8 cellular contexts compared by ENCODE assay signal in the genomic region with DNA sequence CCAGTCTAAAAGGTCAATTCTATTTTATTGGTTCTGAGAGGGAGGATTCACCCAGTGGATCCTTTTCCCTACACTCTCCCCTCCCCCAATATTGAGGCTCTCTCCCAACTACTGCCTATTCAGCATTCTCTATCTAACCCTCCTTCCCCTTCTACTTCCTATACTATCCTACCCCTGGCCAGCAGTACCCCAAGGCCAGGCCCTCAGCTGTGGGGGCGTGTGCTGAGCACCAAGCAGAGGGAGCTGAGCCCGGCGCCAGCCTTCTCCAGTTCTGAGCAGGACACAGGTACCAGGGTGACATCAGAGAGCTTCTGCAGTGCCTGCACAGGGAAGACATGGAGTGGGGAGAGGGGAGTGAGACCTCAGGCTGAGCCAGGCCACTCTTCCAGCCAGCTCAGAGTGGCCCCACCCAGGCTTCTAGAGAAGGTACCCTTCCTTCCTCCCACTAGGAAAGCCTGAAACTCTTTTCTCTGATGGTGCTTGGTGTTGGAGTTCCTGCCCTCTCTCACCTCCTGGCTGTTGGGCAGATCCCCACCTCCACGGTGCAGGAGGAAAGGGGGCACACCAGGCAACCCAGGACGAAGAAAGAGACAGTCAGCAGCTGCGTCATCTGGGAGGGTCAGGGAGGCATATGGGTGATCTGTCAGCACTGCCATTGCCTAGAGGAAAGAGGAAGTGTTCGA. TPM values are rescaled to one million over a fixed set of nuclear protein-coding genes. Genes with fewer than 3 reads are reported as not detected.
DNase-seq lines count a peak whose midpoint lies in the region; ATAC-seq and TF ChIP-seq lines count a peak whose summit lies in the region.
"Had no signal": no experiment of that assay in that cellular context is flagged by ENCODE, and none has a peak within 500 bp of the region (broad histone marks: within the 10 kb centered on the region; RNA-seq: fewer than 3 reads in every experiment).

No MANE protein-coding gene starts in this region.

- no peak overlapping the region for H3K27ac Mint-ChIP-seq in chondrocyte (ENCODE audit: unreplicated experiment)

- peaks cover 28% of the 10 kb centered on the region for H3K36me3 Mint-ChIP-seq in chondrocyte (ENCODE audit: low read depth)

- WGBS in SK-N-SH (ENCODE audit: low lambda C conversion rate): 94% methylated on average over 6 of the region's 7 CpGs

- TF ChIP-seq RAD21 in SK-N-SH (IDR thresholded peaks at IDR 0.05; ENCODE audit: low read length): no peak

- peak overlapping the region in 19 of 21 experiments; percentile 43 to 93 (median 85) for H3K27ac ChIP-seq in skin epidermis
- no peak overlapping the region for H3K27ac ChIP-seq in SK-N-SH (ENCODE audit: low read depth in 2 of 2, low read length in 1 of 2)

- H3K4me3 ChIP-seq in skin epidermis (no peak overlapping the region), SK-N-SH (ENCODE audit: low read depth in 2 of 2, low read length in 1 of 2) (no peak overlapping the region)

- DNase-seq in chondrocyte (ENCODE audit: low spot score) (no peak), inferior parietal cortex (ENCODE audit: extremely low spot score) (no peak), SK-N-SH (no peak), NCI-H748 (lab: John Stamatoyannopoulos, UW; ENCODE audit: unreplicated experiment) (no peak)
- DNase-seq: dorsolateral prefrontal cortex had no signal

- peaks cover 37 to 39% of the 10 kb centered on the region in 2 experiments for H3K36me3 ChIP-seq in SK-N-SH (replicated peaks in 1 of 2; ENCODE audit: control insufficient read depth in 1 of 2, insufficient read depth in 2 of 2, low read length in 1 of 2)

- CTCF ChIA-PET in SK-N-SH (lab: Yijun Ruan, JAX): interaction anchor here (1.5 to 7.3 kb wide), 4 partner anchors 13 to 103 kb away, joined by 6 to 45 read pairs (median 24); partner anchors contain the start of gene MSH5

- H3K4me1 ChIP-seq in SK-N-SH (ENCODE audit: control insufficient read depth in 1 of 2, insufficient read depth in 2 of 2, low read depth in 1 of 2, low read length in 1 of 2): peaks cover 13 to 14% of the 10 kb centered on the region in 2 experiments; a peak in 1 of 4 replicates

- H3K9me3 Mint-ChIP-seq in chondrocyte (ENCODE audit: low read depth): no peaks in the 10 kb centered on the region

- H2AFZ ChIP-seq in SK-N-SH (ENCODE audit: low read depth): no peak overlapping the region

- ATAC-seq in HG03354 (IDR thresholded peaks at IDR 0.05; ENCODE audit: poor library complexity, severe bottlenecking, unreplicated experiment): peak; percentile 67

- H3F3A ChIP-seq in SK-N-SH (replicated peaks; ENCODE audit: insufficient read depth): peaks cover 27% of the 10 kb centered on the region

- H3K9me2 ChIP-seq in SK-N-SH: no peaks in the 10 kb centered on the region

- H3K27me3 Mint-ChIP-seq in chondrocyte (ENCODE audit: low read depth): no peaks in the 10 kb centered on the region

- no peaks in the 10 kb centered on the region for H3K27me3 ChIP-seq in SK-N-SH (ENCODE audit: insufficient read depth)
- H3K27me3 ChIP-seq: dorsolateral prefrontal cortex had no signal

- POLR2A ChIA-PET in SK-N-SH (lab: Yijun Ruan, JAX): no interaction called here

- H3K4me3 Mint-ChIP-seq in chondrocyte (ENCODE audit: unreplicated experiment): peak overlapping the region; percentile 46

- no peaks in the 10 kb centered on the region for H3K9me3 ChIP-seq in SK-N-SH

- H3K4me1 Mint-ChIP-seq in chondrocyte (ENCODE audit: low read depth): peaks cover 26% of the 10 kb centered on the region

- peaks cover 22% of the 10 kb centered on the region; the same call in 1 of the 2 replicates for H3K79me2 ChIP-seq in SK-N-SH (ENCODE audit: insufficient read depth)

- no peak for TF ChIP-seq CTCF in chondrocyte (IDR thresholded peaks at IDR 0.05)
- TF ChIP-seq CTCF in SK-N-SH (IDR thresholded peaks at IDR 0.05): no peak

- no peak overlapping the region for H3K9ac ChIP-seq in SK-N-SH

- TF ChIP-seq POLR2A in GM19099 (IDR thresholded peaks at IDR 0.05; ENCODE audit: extremely low read depth, insufficient read length, low read depth): peak; percentile 34

- H4K20me1 ChIP-seq in SK-N-SH (ENCODE audit: insufficient read depth): peaks cover 9% of the 10 kb centered on the region; the same call in 1 of the 2 replicates

- no peak overlapping the region for H3K4me2 ChIP-seq in SK-N-SH

- no peak for TF ChIP-seq EP300 in SK-N-SH (IDR thresholded peaks at IDR 0.05; ENCODE audit: borderline replicate concordance in 1 of 2, low read depth in 1 of 2, low read length in 1 of 2)

TF ChIP-seq in SK-N-SH, 30 proteins besides CTCF, POLR2A, EP300 and RAD21:
- TF ChIP-seq FOXJ3 (CRISPR knock-in tag; IDR thresholded peaks at IDR 0.05) (no peak), CHD2 (IDR thresholded peaks at IDR 0.05; ENCODE audit: low read length, partially characterized antibody) (no peak), GATA2 (CRISPR knock-in tag; IDR thresholded peaks at IDR 0.05) (no peak), PBX3 (IDR thresholded peaks at IDR 0.05) (no peak), SIN3A (IDR thresholded peaks at IDR 0.05; ENCODE audit: borderline replicate concordance, low read depth, low read length) (no peak), TAF1 (IDR thresholded peaks at IDR 0.05; ENCODE audit: borderline replicate concordance, low read depth, low read length) (no peak), MXI1 (IDR thresholded peaks at IDR 0.05; ENCODE audit: low read depth, low read length) (no peak), SMC3 (IDR thresholded peaks at IDR 0.05; ENCODE audit: low read depth, low read length) (no peak), EZH2phosphoT487 (IDR thresholded peaks at IDR 0.05; ENCODE audit: borderline replicate concordance, low read depth) (no peak), ZBTB33 (IDR thresholded peaks at IDR 0.05; ENCODE audit: borderline replicate concordance, low read depth) (no peak), ELF1 (IDR thresholded peaks at IDR 0.05) (no peak), TCF12 (IDR thresholded peaks at IDR 0.05) (no peak), MEF2A (IDR thresholded peaks at IDR 0.05; ENCODE audit: borderline replicate concordance, low read depth) (no peak), RCOR1 (IDR thresholded peaks at IDR 0.05; ENCODE audit: low read length) (no peak), TEAD4 (IDR thresholded peaks at IDR 0.05; ENCODE audit: borderline replicate concordance, insufficient read depth) (no peak), MAX (IDR thresholded peaks at IDR 0.05; ENCODE audit: low read depth) (no peak)
- TF ChIP-seq, protein P1, sequence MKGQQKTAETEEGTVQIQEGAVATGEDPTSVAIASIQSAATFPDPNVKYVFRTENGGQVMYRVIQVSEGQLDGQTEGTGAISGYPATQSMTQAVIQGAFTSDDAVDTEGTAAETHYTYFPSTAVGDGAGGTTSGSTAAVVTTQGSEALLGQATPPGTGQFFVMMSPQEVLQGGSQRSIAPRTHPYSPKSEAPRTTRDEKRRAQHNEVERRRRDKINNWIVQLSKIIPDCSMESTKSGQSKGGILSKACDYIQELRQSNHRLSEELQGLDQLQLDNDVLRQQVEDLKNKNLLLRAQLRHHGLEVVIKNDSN (IDR thresholded peaks at IDR 0.05; ENCODE audit: borderline replicate concordance, low read depth): no peak

RNA-seq across cellular contexts. Expression of gene DDAH2, which starts 1.9 kb away (rescaled TPM):
- 66.4 to 99.6 TPM (median 95.7 TPM) in 3 replicates for total RNA-seq in chondrocyte
- polyA plus RNA-seq in SK-N-SH (2012; rRNA removed): 147 and 180 TPM in 2 replicates
- polyA plus RNA-seq in SK-N-SH (2012; cell fraction: cytosol; rRNA removed): 91.7 and 126 TPM in 2 replicates
- polyA plus RNA-seq in SK-N-SH (2012; cell fraction: nucleus; rRNA removed): 130 and 185 TPM in 2 replicates

RNA-seq across cellular contexts. Expression of gene MPIG6B, which starts 4.0 kb away (rescaled TPM):
- total RNA-seq in chondrocyte: not detected in 3 replicates
- not detected in 2 replicates for polyA plus RNA-seq in SK-N-SH (2012; rRNA removed)
- not detected in 2 replicates for polyA plus RNA-seq in SK-N-SH (2012; cell fraction: cytosol; rRNA removed)
- not detected in 2 replicates for polyA plus RNA-seq in SK-N-SH (2012; cell fraction: nucleus; rRNA removed)

RNA-seq across cellular contexts. Expression of gene LY6G6C, which starts 5.6 kb away (rescaled TPM):
- 0.30 TPM in 1 of 3 replicates, not detected in the others for total RNA-seq in chondrocyte
- polyA plus RNA-seq in SK-N-SH (2012; rRNA removed): 0.08 TPM in 1 of 2 replicates, not detected in the other
- polyA plus RNA-seq in SK-N-SH (2012; cell fraction: cytosol; rRNA removed): not detected in 2 replicates
- polyA plus RNA-seq in SK-N-SH (2012; cell fraction: nucleus; rRNA removed): 0.36 and 0.37 TPM in 2 replicates

RNA-seq across cellular contexts. Expression of gene CLIC1, which starts 9.2 kb away (rescaled TPM):
- 256 to 328 TPM (median 317 TPM) in 3 replicates for total RNA-seq in chondrocyte
- polyA plus RNA-seq in SK-N-SH (2012; rRNA removed): 520 and 569 TPM in 2 replicates
- 391 and 518 TPM in 2 replicates for polyA plus RNA-seq in SK-N-SH (2012; cell fraction: cytosol; rRNA removed)
- 233 and 286 TPM in 2 replicates for polyA plus RNA-seq in SK-N-SH (2012; cell fraction: nucleus; rRNA removed)

RNA-seq across cellular contexts. Expression of gene LY6G6D, which starts 12.0 kb away (rescaled TPM):
- not detected in 3 replicates for total RNA-seq in chondrocyte
- polyA plus RNA-seq in SK-N-SH (2012; rRNA removed): not detected in 2 replicates
- not detected in 2 replicates for polyA plus RNA-seq in SK-N-SH (2012; cell fraction: cytosol; rRNA removed)
- polyA plus RNA-seq in SK-N-SH (2012; cell fraction: nucleus; rRNA removed): not detected in 2 replicates

Comparison
In these comparisons a context has a peak if more than half of its experiments do, and no peak if none do; other contexts are left out.
1. H3K27ac ChIP-seq: peak in skin epidermis (19 of 21); none in SK-N-SH (0 of 2).